ENCODE assay signal across 1 cellular context in the genomic region with DNA sequence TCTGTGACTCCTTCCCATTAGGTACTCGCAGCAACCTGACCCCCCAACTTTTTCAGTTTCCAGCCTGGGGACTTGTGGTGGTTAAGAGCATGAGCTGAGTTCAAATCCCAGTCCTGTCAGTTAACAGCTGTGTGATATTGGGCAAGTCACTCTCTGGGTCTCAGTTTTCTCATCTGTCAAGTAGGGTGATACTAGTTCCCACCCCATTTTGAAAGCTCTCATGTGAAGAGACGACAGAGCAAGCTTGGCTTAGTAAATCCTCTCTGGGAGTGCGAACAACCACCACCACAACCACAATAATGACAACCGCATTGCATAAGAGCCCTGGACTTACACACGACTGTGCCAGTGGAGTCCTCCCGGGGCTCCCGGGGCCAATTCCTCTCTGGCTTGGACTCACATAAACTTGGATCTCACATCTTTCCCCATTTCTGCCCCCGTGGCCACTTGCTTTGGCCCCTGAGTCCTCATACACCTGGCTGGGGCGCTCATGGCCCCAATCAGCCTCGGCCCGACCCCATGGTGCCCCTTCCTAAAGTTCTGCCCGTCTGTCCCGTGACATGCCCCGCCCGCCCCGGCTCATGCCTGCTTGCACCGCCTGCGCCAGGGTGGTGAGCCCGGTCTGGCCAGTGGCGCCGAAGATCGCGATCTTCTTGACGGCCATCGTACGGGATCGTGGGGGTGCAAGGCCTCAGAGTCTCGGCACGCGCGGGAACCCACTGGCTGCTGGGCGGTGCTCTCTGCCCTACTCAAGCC.
TF ChIP-seq lines count a peak whose summit lies in the region.

A gene (minus strand): TSS at position 721 of the 756 bp plus-strand sequence. CDS start 57 bp downstream, at position 664.

TF ChIP-seq in K562, 482 proteins besides CTCF, POLR2A, EP300 and RAD21 (continued from another document):
- peak; percentile 0 for TF ChIP-seq TAF9B (IDR thresholded peaks at IDR 0.05; ENCODE audit: partially characterized antibody)
- TF ChIP-seq CXXC5 (CRISPR knock-in tag; IDR thresholded peaks at IDR 0.05) = peak; percentile 39; the same call in 1 of the 2 replicates
- 0 out of 2 replicates have a peak, but pooled peaks have one; percentile 23 for TF ChIP-seq ZBED1 (IDR thresholded peaks at IDR 0.05)
- TF ChIP-seq, protein P1, sequence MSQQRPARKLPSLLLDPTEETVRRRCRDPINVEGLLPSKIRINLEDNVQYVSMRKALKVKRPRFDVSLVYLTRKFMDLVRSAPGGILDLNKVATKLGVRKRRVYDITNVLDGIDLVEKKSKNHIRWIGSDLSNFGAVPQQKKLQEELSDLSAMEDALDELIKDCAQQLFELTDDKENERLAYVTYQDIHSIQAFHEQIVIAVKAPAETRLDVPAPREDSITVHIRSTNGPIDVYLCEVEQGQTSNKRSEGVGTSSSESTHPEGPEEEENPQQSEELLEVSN (IDR thresholded peaks at IDR 0.05; ENCODE audit: borderline replicate concordance in 1 of 2, extremely low read depth in 1 of 2, insufficient read depth in 1 of 2, insufficient read length in 1 of 2, low read depth in 1 of 2, low read length in 1 of 2, poor library complexity in 1 of 2, severe bottlenecking in 1 of 2) = peak; percentile 73 to 78
- no peak for TF ChIP-seq MAFK (IDR thresholded peaks at IDR 0.05; ENCODE audit: low read length)
- TF ChIP-seq ZNF707 (CRISPR knock-in tag; conservative IDR thresholded peaks at IDR 0.05) = 0 out of 2 replicates have a peak, but pooled peaks have one; percentile 23
- TF ChIP-seq ELF4 (CRISPR knock-in tag; IDR thresholded peaks at IDR 0.05) = peak; percentile 65; the same call in 1 of the 2 replicates
- peak; percentile 96 for TF ChIP-seq BCOR (IDR thresholded peaks at IDR 0.05)
- peak; percentile 65; the same call in 1 of the 2 replicates for TF ChIP-seq LCOR (CRISPR knock-in tag; IDR thresholded peaks at IDR 0.05)
- TF ChIP-seq FOXK2 (conservative IDR thresholded peaks at IDR 0.05 in 1 of 2, IDR thresholded peaks at IDR 0.05 in 1 of 2; ENCODE audit: low read depth in 2 of 2) = no peak
- TF ChIP-seq ZFP1 (CRISPR knock-in tag; IDR thresholded peaks at IDR 0.05) = no peak
- no peak for TF ChIP-seq U2AF1 (optimal IDR thresholded peaks at IDR 0.05; ENCODE audit: low read depth, low read length)
- TF ChIP-seq ZNF354B (CRISPR knock-in tag; IDR thresholded peaks at IDR 0.05) = no peak
- peak; percentile 96 for TF ChIP-seq CHD2 (IDR thresholded peaks at IDR 0.05; ENCODE audit: low read depth, low read length)
- TF ChIP-seq NR1H2 (CRISPR knock-in tag; IDR thresholded peaks at IDR 0.05) = 0 out of 2 replicates have a peak, but pooled peaks have one; percentile 85
- peak; percentile 6; the same call in 1 of the 2 replicates for TF ChIP-seq PML (IDR thresholded peaks at IDR 0.05; ENCODE audit: low read length)
- TF ChIP-seq ZNF76 (CRISPR knock-in tag; IDR thresholded peaks at IDR 0.05; ENCODE audit: borderline replicate concordance) = no peak
- 0 out of 2 replicates have a peak, but pooled peaks have one; percentile 19 for TF ChIP-seq ZSCAN32 (CRISPR knock-in tag; IDR thresholded peaks at IDR 0.05)
- no peak for TF ChIP-seq DNMT1 (IDR thresholded peaks at IDR 0.05)
- 0 out of 2 replicates have a peak, but pooled peaks have one; percentile 3 for TF ChIP-seq ZNF41 (CRISPR knock-in tag; conservative IDR thresholded peaks at IDR 0.05)
- peak; percentile 48; the same call in 1 of the 2 replicates for TF ChIP-seq KLF6 (CRISPR knock-in tag; IDR thresholded peaks at IDR 0.05; ENCODE audit: borderline replicate concordance)
- peak; percentile 64 for TF ChIP-seq GATA2 (CRISPR knock-in tag; IDR thresholded peaks at IDR 0.05)
- peak; percentile 36; the same call in 1 of the 2 replicates for TF ChIP-seq TOE1 (IDR thresholded peaks at IDR 0.05; ENCODE audit: borderline replicate concordance)
- TF ChIP-seq TOE1 (CRISPR knock-in tag; IDR thresholded peaks at IDR 0.05; ENCODE audit: borderline replicate concordance, low read depth) = no peak
- peak; percentile 53; the same call in 1 of the 2 replicates for TF ChIP-seq KDM2B (CRISPR knock-in tag; IDR thresholded peaks at IDR 0.05)
